8 cellular contexts compared by ENCODE assay signal in genomic region chr16:89995475-89996177, GRCh38. TPM values are rescaled to one million over a fixed set of nuclear protein-coding genes. Genes with fewer than 3 reads are reported as not detected.
DNase-seq lines count a peak whose midpoint lies in the region; ATAC-seq, FAIRE-seq and TF ChIP-seq lines count a peak whose summit lies in the region.
"Not testable (repeated sequence)": the region's sequence is repeated elsewhere in the genome, so short reads cannot be mapped to it uniquely, and the experiment has no call there.

No MANE protein-coding gene starts in this region.

- not testable (repeated sequence) for TF ChIP-seq POLR2A in prostate gland (IDR thresholded peaks at IDR 0.05)

- peaks cover 23% of the 10 kb centered on the region for H3K36me3 ChIP-seq in bronchial epithelial cell (ENCODE audit: control insufficient read depth, insufficient read depth, low read length)
- H3K36me3 ChIP-seq in right atrium auricular region = peaks cover 51% of the 10 kb centered on the region
- not testable (repeated sequence) for H3K36me3 ChIP-seq in prostate gland

- peaks cover 24% of the 10 kb centered on the region for H3K4me1 Mint-ChIP-seq in stimulated activated naive CD8-positive, alpha-beta T cell treated with anti-CD3 and anti-CD28 coated beads, Interleukin-15, amount 100 ng/mL, for 72 hours

- not testable (repeated sequence) for H3K4me3 ChIP-seq in bronchial epithelial cell (ENCODE audit: low read depth, low read length); right atrium auricular region; prostate gland

- H3K27ac Mint-ChIP-seq in stimulated activated naive CD8-positive, alpha-beta T cell treated with anti-CD3 and anti-CD28 coated beads, Interleukin-15, amount 100 ng/mL, for 72 hours = peak overlapping the region; percentile 72 to 99

- ATAC-seq in stimulated activated naive CD8-positive, alpha-beta T cell treated with anti-CD3 and anti-CD28 coated beads, Interleukin-15, amount 100 ng/mL, for 72 hours = peak; percentile 18

- intact Hi-C loops in prostate gland (cut with DNase I) = not testable (repeated sequence)

- H3K27me3 Mint-ChIP-seq in stimulated activated naive CD8-positive, alpha-beta T cell treated with anti-CD3 and anti-CD28 coated beads, Interleukin-15, amount 100 ng/mL, for 72 hours = not testable (repeated sequence)

- not testable (repeated sequence) for H3K9me3 ChIP-seq in right atrium auricular region, prostate gland

- H3K27ac ChIP-seq in right atrium auricular region = peak overlapping the region; percentile 64 to 68
- peak overlapping the region; percentile 26 to 34 for H3K27ac ChIP-seq in prostate gland

- TF ChIP-seq CTCF in bronchial epithelial cell (IDR thresholded peaks at IDR 0.05; ENCODE audit: insufficient read depth, low read length, severe bottlenecking); right atrium auricular region (IDR thresholded peaks at IDR 0.05); prostate gland (IDR thresholded peaks at IDR 0.05): not testable (repeated sequence)

- peaks cover 0 to 19% of the 10 kb centered on the region in 2 donors for H3K9me3 Mint-ChIP-seq in stimulated activated naive CD8-positive, alpha-beta T cell treated with anti-CD3 and anti-CD28 coated beads, Interleukin-15, amount 100 ng/mL, for 72 hours

- WGBS in prostate gland = 84% methylated on average over 5 of the region's 7 CpGs

- DNase-seq in COR-L47 (lab: John Stamatoyannopoulos, UW) (peak; percentile 15), M059J (ENCODE audit: low read depth) (peak; percentile 61), SW480 (ENCODE audit: low spot score) (peak; percentile 59), activated T-cell treated with anti-CD3 and anti-CD28 coated beads for 48 hours (ENCODE audit: low read depth) (peak; percentile 49), bronchial epithelial cell (ENCODE audit: low read depth) (peak; percentile 63)
- not testable (repeated sequence) for DNase-seq in right atrium auricular region (ENCODE audit: low spot score); prostate gland (ENCODE audit: low spot score)
- peak; percentile 43 to 68 for DNase-seq in stimulated activated naive CD8-positive, alpha-beta T cell treated with anti-CD3 and anti-CD28 coated beads, Interleukin-15, amount 100 ng/mL, for 72 hours

- H3K4me1 ChIP-seq in right atrium auricular region; prostate gland (replicated peaks): not testable (repeated sequence)

- H3K4me3 Mint-ChIP-seq in stimulated activated naive CD8-positive, alpha-beta T cell treated with anti-CD3 and anti-CD28 coated beads, Interleukin-15, amount 100 ng/mL, for 72 hours = peak overlapping the region in 1 of 2 donors; percentile 58

- H3K27me3 ChIP-seq in bronchial epithelial cell (ENCODE audit: control insufficient read depth, insufficient read depth, low read length); right atrium auricular region; prostate gland (replicated peaks; ENCODE audit: insufficient read depth): not testable (repeated sequence)

- FAIRE-seq in bronchial epithelial cell (lab: Jason Lieb, UNC) = peak; percentile 52

RNA-seq across cellular contexts. Expression of gene DBNDD1, which starts 23.6 kb away (rescaled TPM):
- total RNA-seq in M059J (2014; rRNA removed; shearing (Covaris generic)) = 10.9 and 18.7 TPM in 2 replicates
- total RNA-seq in bronchial epithelial cell (1.3 and 5.6 TPM in 2 replicates), right atrium auricular region (1 to 10 TPM; 2.9 to 6.2 TPM), prostate gland (1 to 10 TPM; 5.3 to 7.7 TPM)

RNA-seq across cellular contexts. Expression of gene DEF8, which starts 47.1 kb away (rescaled TPM):
- total RNA-seq in M059J (2014; rRNA removed; shearing (Covaris generic)) = 105 and 117 TPM in 2 replicates
- total RNA-seq in bronchial epithelial cell (62.9 and 80.6 TPM in 2 replicates), right atrium auricular region (10 to 100 TPM; 50.1 to 69.8 TPM), prostate gland (10 to 100 TPM; 63.9 to 79.9 TPM)
